Comparison of ENCODE assay signal across 8 cellular contexts in genomic region chr15:90352109-90352893, GRCh38. TPM values are rescaled to one million over a fixed set of nuclear protein-coding genes. Genes with fewer than 3 reads are reported as not detected.
A peak's percentile ranks its signal among the peaks of the same experiment; 100 is the strongest.
DNase-seq lines count a peak whose midpoint lies in the region; ATAC-seq, FAIRE-seq and TF ChIP-seq lines count a peak whose summit lies in the region.

TSS of gene ZNF774 (plus strand) at chr15:90352284. CDS start at chr15:90354661, 2,377 bp downstream.

- DNase-seq in ACHN (peak; percentile 93), NCI-H2196 (lab: John Stamatoyannopoulos, UW; ENCODE audit: unreplicated experiment) (peak; percentile 84), bronchial epithelial cell (ENCODE audit: low read depth) (peak; percentile 94), immature natural killer cell (peak; percentile 93 to 95 (median 94)), smooth muscle cell of the brain vasculature (ENCODE audit: low read depth, low spot score) (peak; percentile 80)

- H3K27ac Mint-ChIP-seq in immature natural killer cell = peak within 1 kb of the TSS in 3 of 6 donors; percentile 37 to 69 (median 40)

- H3K27me3 Mint-ChIP-seq in immature natural killer cell (ENCODE audit: low read depth in 3 of 3) = peaks cover 0 to 4% (median 2%) of the 10 kb centered on the region in 3 donors

- no peaks in the 10 kb centered on the region for H3K27me3 ChIP-seq in bronchial epithelial cell (ENCODE audit: control insufficient read depth, insufficient read depth, low read length)

- H3K27ac ChIP-seq in VCaP = peak within 1 kb of the TSS; percentile 81; the same call in 1 of the 2 replicates

- peak within 1 kb of the TSS; percentile 69 for H3K4me3 ChIP-seq in bronchial epithelial cell (ENCODE audit: low read depth, low read length)

- H3K36me3 Mint-ChIP-seq in immature natural killer cell = no peaks in the 10 kb centered on the region

- no peaks in the 10 kb centered on the region for H3K9me3 Mint-ChIP-seq in immature natural killer cell

- TF ChIP-seq CTCF in VCaP (conservative IDR thresholded peaks at IDR 0.05) (no peak), bronchial epithelial cell (IDR thresholded peaks at IDR 0.05; ENCODE audit: insufficient read depth, low read length, severe bottlenecking) (no peak)

- no peak for FAIRE-seq in bronchial epithelial cell (lab: Jason Lieb, UNC)

- in situ Hi-C loops in ACHN (cut with HindIII; ENCODE audit: low pct_ligation_motif_present, low pct_unique_long_range_greater_than_20kb, low sequenced_read_pairs) = no loop called here

- ATAC-seq in GM18873 (IDR thresholded peaks at IDR 0.05; ENCODE audit: low FRiP score, unreplicated experiment) (peak; percentile 97), HG03135 (IDR thresholded peaks at IDR 0.05; ENCODE audit: unreplicated experiment) (peak; percentile 99)

- peaks cover 7 to 10% of the 10 kb centered on the region in 2 donors for H3K4me1 Mint-ChIP-seq in immature natural killer cell

- no peaks in the 10 kb centered on the region for H3K36me3 ChIP-seq in bronchial epithelial cell (ENCODE audit: control insufficient read depth, insufficient read depth, low read length)

- peak within 1 kb of the TSS; percentile 85 to 91 (median 88) for H3K4me3 Mint-ChIP-seq in immature natural killer cell

RNA-seq across cellular contexts. Expression of gene ZNF774, which starts in this region (rescaled TPM):
- total RNA-seq in bronchial epithelial cell = 3.3 and 4.2 TPM in 2 replicates
- polyA plus RNA-seq in immature natural killer cell = under 1 TPM in 1 of 3 donors, not detected in 2; 0.16 TPM

Comparison
In these comparisons a context has a peak if more than half of its experiments do, and no peak if none do; other contexts are left out.
1. Peak in every context shown above with its lines: DNase-seq, ATAC-seq, H3K4me3 ChIP-seq and H3K27ac ChIP-seq.
2. Peak in DNase-seq in immature natural killer cell; RNA of the gene not detected or under 1 TPM.